Comparison of ENCODE assay signal across 11 cellular contexts in genomic region chr7:55862652-55863051, GRCh38. TPM values are rescaled to one million over a fixed set of nuclear protein-coding genes. Genes with fewer than 3 reads are reported as not detected.
"Had no signal": no experiment of that assay in that cellular context is flagged by ENCODE, and none has a peak within 500 bp of the region (broad histone marks: within the 10 kb centered on the region; RNA-seq: fewer than 3 reads in every experiment).

Gene SEPTIN14 (minus strand): TSS chr7:55862752. CDS start chr7:55861996, 756 bp downstream.

RNA-seq across cellular contexts. Expression of gene SEPTIN14, which starts in this region (rescaled TPM):
- total RNA-seq: stomach, subcutaneous adipose tissue, suprapubic skin, thoracic aorta, tibial nerve, transverse colon, upper lobe of right lung, ureter, urinary bladder, uterus, vagina had no signal
- polyA plus RNA-seq: stomach, urinary bladder had no signal
